Comparison of ENCODE assay signal across 1 cellular context in the genomic region with DNA sequence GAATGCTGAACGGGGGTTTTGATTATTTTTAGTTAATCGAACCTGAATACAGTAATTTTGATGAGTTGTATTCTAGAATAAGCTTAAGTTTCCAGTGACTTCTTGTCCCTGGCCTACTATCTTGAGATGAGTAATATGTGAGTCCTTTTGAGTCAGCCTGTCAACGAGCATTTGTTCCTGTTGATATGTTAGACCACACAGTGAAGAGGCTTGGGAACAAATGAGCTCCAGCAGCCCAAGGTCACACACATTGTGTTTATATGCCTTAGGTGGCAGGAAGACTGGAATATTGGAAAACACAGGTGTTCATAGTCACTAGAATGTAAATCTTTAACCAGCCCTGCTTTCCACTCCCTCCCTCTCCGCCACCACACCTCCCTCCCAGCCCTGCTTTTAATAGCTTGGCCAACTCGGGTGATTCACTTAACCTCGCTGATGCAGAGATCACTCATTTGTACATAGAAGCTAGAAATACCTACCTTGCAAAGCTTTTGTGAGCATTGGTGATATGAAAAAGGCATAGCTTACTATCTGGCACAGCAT.
TF ChIP-seq lines count a peak whose summit lies in the region.

No MANE protein-coding gene starts in this region.

TF ChIP-seq in IMR-90, 13 proteins besides CTCF, POLR2A, EP300 and RAD21 (continued from another document):
- TF ChIP-seq MAZ (IDR thresholded peaks at IDR 0.05; ENCODE audit: borderline replicate concordance, low read depth, low read length) (peak; percentile 64; the same call in 1 of the 2 replicates), MXI1 (IDR thresholded peaks at IDR 0.05; ENCODE audit: borderline replicate concordance, low read depth, low read length) (no peak), RCOR1 (IDR thresholded peaks at IDR 0.05; ENCODE audit: insufficient replicate concordance, low read length) (no peak), CHD1 (IDR thresholded peaks at IDR 0.05; ENCODE audit: low read depth, low read length) (no peak), ELK1 (IDR thresholded peaks at IDR 0.05; ENCODE audit: borderline replicate concordance, low read depth, low read length) (no peak), BHLHE40 (IDR thresholded peaks at IDR 0.05; ENCODE audit: low read depth, low read length) (no peak), SMC3 (IDR thresholded peaks at IDR 0.05; ENCODE audit: low read depth, low read length) (no peak), MAFK (IDR thresholded peaks at IDR 0.05; ENCODE audit: low read depth, low read length) (peak; percentile 7; the same call in 1 of the 2 replicates), RFX5 (IDR thresholded peaks at IDR 0.05; ENCODE audit: low read depth, low read length) (no peak), CEBPB (IDR thresholded peaks at IDR 0.05; ENCODE audit: low read depth, low read length) (0 out of 2 replicates have a peak, but pooled peaks have one; percentile 26), NFE2L2 (IDR thresholded peaks at IDR 0.05; ENCODE audit: low read depth, low read length) (no peak)
